21 cellular contexts compared by ENCODE assay signal in genomic region chr15:60128710-60129109, GRCh38.
DNase-seq lines count a peak whose midpoint lies in the region; ATAC-seq and TF ChIP-seq lines count a peak whose summit lies in the region.
"Had no signal": no experiment of that assay in that cellular context is flagged by ENCODE, and none has a peak within 500 bp of the region (broad histone marks: within the 10 kb centered on the region; RNA-seq: fewer than 3 reads in every experiment).

No MANE protein-coding gene starts in this region.

- H4K20me1 ChIP-seq in PC-9 (ENCODE audit: insufficient read depth), result no peaks in the 10 kb centered on the region

- H2AFZ ChIP-seq in PC-9, result no peak overlapping the region

- H3K4me1 Mint-ChIP-seq in activated naive CD4-positive, alpha-beta T cell treated with anti-CD3 and anti-CD28 coated beads, Interleukin-2, amount 50 U/mL, for 24 hours, result peaks cover 49% of the 10 kb centered on the region

- no peaks in the 10 kb centered on the region for H3K36me3 Mint-ChIP-seq in activated naive CD4-positive, alpha-beta T cell treated with anti-CD3 and anti-CD28 coated beads, Interleukin-2, amount 50 U/mL, for 24 hours
- H3K36me3 Mint-ChIP-seq in activated naive CD4-positive, alpha-beta T cell treated with anti-CD3 and anti-CD28 coated beads, Interleukin-2, amount 50 U/mL, for 72 hours, result no peaks in the 10 kb centered on the region

- peak overlapping the region; percentile 85 for H3K4me3 Mint-ChIP-seq in activated naive CD4-positive, alpha-beta T cell treated with anti-CD3 and anti-CD28 coated beads, Interleukin-2, amount 50 U/mL, for 24 hours

- H3K36me3 ChIP-seq in PC-9 (ENCODE audit: low read depth) (no peaks in the 10 kb centered on the region), uterus (no peaks in the 10 kb centered on the region), upper lobe of left lung (no peaks in the 10 kb centered on the region)
- H3K36me3 ChIP-seq: upper lobe of right lung had no signal

- H3K4me2 ChIP-seq in PC-9, result peak overlapping the region; percentile 88

- no peak for DNase-seq in activated naive CD4-positive, alpha-beta T cell treated with anti-CD3 and anti-CD28 coated beads, Interleukin-2, amount 50 U/mL, for 72 hours (ENCODE audit: low spot score in 2 of 2)
- DNase-seq in PC-9, result peak in 1 of 2 experiments; percentile 42
- DNase-seq in uterus, result no peak
- no peak for DNase-seq in caudate nucleus (lab: John Stamatoyannopoulos, UW)
- DNase-seq in upper lobe of left lung, result no peak
- DNase-seq: activated CD4-positive, alpha-beta T cell treated with anti-CD3 and anti-CD28 coated beads, Interleukin-2, amount 50 U/mL, for 4 hours; Caco-2; central memory CD4-positive, alpha-beta T cell; effector CD8-positive, alpha-beta T cell; GDM1; MV-4-11; NCI-H2081 treated with DMSO at 0.1 percent for 48 hours; OCI-M1; stimulated activated CD4-positive, alpha-beta T cell treated with anti-CD3 and anti-CD28 coated beads, Interleukin-12 subunit alpha, Interleukin-12 subunit beta, amount 100 ng/mL, for 4 hours; stimulated activated naive CD4-positive, alpha-beta T cell treated with Interleukin-2 at 50 U/mL for 16 hours; upper lobe of right lung had no signal

- 55 to 67% methylated on average over 5 of the region's 5 CpGs for WGBS in upper lobe of left lung, 2 donors

- H3K9me3 ChIP-seq in PC-9 (ENCODE audit: insufficient read depth, low read depth), result no peaks in the 10 kb centered on the region
- no peaks in the 10 kb centered on the region for H3K9me3 ChIP-seq in iPS-18c (ENCODE audit: control insufficient read depth, insufficient read depth, low read length)
- no peaks in the 10 kb centered on the region for H3K9me3 ChIP-seq in uterus
- H3K9me3 ChIP-seq in upper lobe of left lung, result no peaks in the 10 kb centered on the region
- H3K9me3 ChIP-seq: Caco-2, psoas muscle, upper lobe of right lung had no signal

- peak overlapping the region; percentile 55 for H3K27ac Mint-ChIP-seq in activated naive CD4-positive, alpha-beta T cell treated with anti-CD3 and anti-CD28 coated beads, Interleukin-2, amount 50 U/mL, for 24 hours
- peak overlapping the region in 1 of 2 donors; percentile 85 for H3K27ac Mint-ChIP-seq in activated naive CD4-positive, alpha-beta T cell treated with anti-CD3 and anti-CD28 coated beads, Interleukin-2, amount 50 U/mL, for 72 hours

- TF ChIP-seq POLR2A in uterus (IDR thresholded peaks at IDR 0.05) (no peak), upper lobe of left lung (IDR thresholded peaks at IDR 0.05) (no peak)

- peaks cover 23% of the 10 kb centered on the region for H3K4me1 ChIP-seq in PC-9 (replicated peaks; ENCODE audit: insufficient read depth)
- no peaks in the 10 kb centered on the region for H3K4me1 ChIP-seq in uterus
- H3K4me1 ChIP-seq in upper lobe of left lung, result peaks cover 0 to 9% (median 0%) of the 10 kb centered on the region in 4 donors
- H3K4me1 ChIP-seq: psoas muscle had no signal

- H3K27ac ChIP-seq in PC-9, result peak overlapping the region; percentile 90
- peak overlapping the region; percentile 74 to 76 for H3K27ac ChIP-seq in uterus
- H3K27ac ChIP-seq in caudate nucleus (ENCODE audit: low read depth, low read length), result no peak overlapping the region
- no peak overlapping the region for H3K27ac ChIP-seq in upper lobe of left lung
- H3K27ac ChIP-seq: psoas muscle had no signal

- no peaks in the 10 kb centered on the region for H3K27me3 Mint-ChIP-seq in activated naive CD4-positive, alpha-beta T cell treated with anti-CD3 and anti-CD28 coated beads, Interleukin-2, amount 50 U/mL, for 24 hours

- POLR2A ChIA-PET in PC-9 (lab: Charles Lee; ENCODE audit: unreplicated experiment), result no interaction called here

- H3F3A ChIP-seq in PC-9 (ENCODE audit: insufficient read depth, low read depth), result peaks cover 13% of the 10 kb centered on the region; the same call in 1 of the 2 replicates

- no peak for ATAC-seq in activated naive CD4-positive, alpha-beta T cell treated with anti-CD3 and anti-CD28 coated beads, Interleukin-2, amount 50 U/mL, for 72 hours
- ATAC-seq in HG03342 (IDR thresholded peaks at IDR 0.05; ENCODE audit: unreplicated experiment) (no peak), upper lobe of left lung (ENCODE audit: low FRiP score in 2 of 2) (no peak)
- ATAC-seq: HepG2 had no signal

- no peak for TF ChIP-seq CTCF in PC-9 (conservative IDR thresholded peaks at IDR 0.05)
- no peak for TF ChIP-seq CTCF in uterus (IDR thresholded peaks at IDR 0.05)
- no peak for TF ChIP-seq CTCF in upper lobe of left lung (IDR thresholded peaks at IDR 0.05)

- H3K4me3 ChIP-seq in PC-9 (no peak overlapping the region), iPS-18c (ENCODE audit: insufficient read depth, low read depth, low read length) (peak overlapping the region; percentile 22; the same call in 1 of the 2 replicates), uterus (no peak overlapping the region), upper lobe of left lung (no peak overlapping the region)

- BruUV-seq in PC-9 (replicated peaks; lab: Mats Ljungman, UMichigan), result no TSS peak

- CTCF ChIA-PET in PC-9 (lab: Charles Lee), result interaction anchor here (0.6 kb wide), 1 partner anchor 10 kb away, joined by 3 read pairs; no protein-coding TSS in a partner anchor

- no peaks in the 10 kb centered on the region for H3K9me2 ChIP-seq in PC-9 (ENCODE audit: insufficient read depth)

- H3K27me3 ChIP-seq in PC-9 (ENCODE audit: insufficient read depth, low read depth), result no peaks in the 10 kb centered on the region
- no peaks in the 10 kb centered on the region for H3K27me3 ChIP-seq in uterus
- no peaks in the 10 kb centered on the region for H3K27me3 ChIP-seq in upper lobe of left lung
- H3K27me3 ChIP-seq: upper lobe of right lung had no signal

- TF ChIP-seq EP300 in upper lobe of left lung (IDR thresholded peaks at IDR 0.05), result no peak

- no peaks in the 10 kb centered on the region for H3K9me3 Mint-ChIP-seq in activated naive CD4-positive, alpha-beta T cell treated with anti-CD3 and anti-CD28 coated beads, Interleukin-2, amount 50 U/mL, for 24 hours
- no peaks in the 10 kb centered on the region for H3K9me3 Mint-ChIP-seq in activated naive CD4-positive, alpha-beta T cell treated with anti-CD3 and anti-CD28 coated beads, Interleukin-2, amount 50 U/mL, for 72 hours

- no peaks in the 10 kb centered on the region for H3K79me2 ChIP-seq in PC-9 (ENCODE audit: low read depth)

- intact Hi-C loops in PC-9 (cut with micrococcal nuclease; ENCODE audit: unreplicated experiment), result no loop called here
- intact Hi-C loops in uterus (cut with DNase I; ENCODE audit: low total_unique reads), result no loop called here

Comparison
In these comparisons a context has a peak if more than half of its experiments do, and no peak if none do; other contexts are left out.
1. H3K27ac ChIP-seq: peak in PC-9 (single experiment) and uterus (2 of 2); none in caudate nucleus (single experiment) and upper lobe of left lung (0 of 4).